Comparison of ENCODE assay signal across 1 cellular context in genomic region chr2:98455494-98455976, GRCh38.
TF ChIP-seq lines count a peak whose summit lies in the region.

No MANE protein-coding gene starts in this region.

TF ChIP-seq in GM12878, 131 proteins besides CTCF, POLR2A, EP300 and RAD21 (continued from another document):
- TF ChIP-seq BMI1 (IDR thresholded peaks at IDR 0.05; ENCODE audit: borderline replicate concordance) (no peak), FOXK2 (IDR thresholded peaks at IDR 0.05) (no peak), ZBED1 (IDR thresholded peaks at IDR 0.05; ENCODE audit: borderline replicate concordance) (peak; percentile 73; the same call in 1 of the 2 replicates), PAX5 (IDR thresholded peaks at IDR 0.05; ENCODE audit: borderline replicate concordance, low read depth, low read length) (no peak; the same call in 1 of the 2 replicates), NKRF (conservative IDR thresholded peaks at IDR 0.05) (no peak), IKZF1 (conservative IDR thresholded peaks at IDR 0.05) (peak; percentile 76), CEBPZ (IDR thresholded peaks at IDR 0.05; ENCODE audit: low read depth, low read length) (no peak), SRF (IDR thresholded peaks at IDR 0.05; ENCODE audit: low read depth in 2 of 2, low read length in 2 of 2) (no peak), EGR1 (IDR thresholded peaks at IDR 0.05; ENCODE audit: borderline replicate concordance in 1 of 2, low read depth in 2 of 2, low read length in 2 of 2) (no peak), DPF2 (IDR thresholded peaks at IDR 0.05) (0 out of 2 replicates have a peak, but pooled peaks have one; percentile 28), GABPA (IDR thresholded peaks at IDR 0.05; ENCODE audit: low read depth) (no peak), HDGF (IDR thresholded peaks at IDR 0.05) (no peak; the same call in 1 of the 2 replicates), TCF12 (IDR thresholded peaks at IDR 0.05; ENCODE audit: low read depth, low read length) (no peak), EED (IDR thresholded peaks at IDR 0.05; ENCODE audit: low read depth) (peak; percentile 73), PML (IDR thresholded peaks at IDR 0.05; ENCODE audit: low read length) (no peak), GATAD2B (conservative IDR thresholded peaks at IDR 0.05; ENCODE audit: low read depth) (no peak), WRNIP1 (IDR thresholded peaks at IDR 0.05; ENCODE audit: borderline replicate concordance, low read depth, low read length) (no peak), ZNF622 (IDR thresholded peaks at IDR 0.05) (no peak), KLF5 (IDR thresholded peaks at IDR 0.05; ENCODE audit: partially characterized antibody) (no peak), TARDBP (IDR thresholded peaks at IDR 0.05; ENCODE audit: borderline replicate concordance) (no peak), CHD1 (IDR thresholded peaks at IDR 0.05; ENCODE audit: low read depth, low read length) (no peak), CREM (IDR thresholded peaks at IDR 0.05; ENCODE audit: low read depth) (no peak), SMAD5 (IDR thresholded peaks at IDR 0.05; ENCODE audit: low read depth) (no peak), SP1 (IDR thresholded peaks at IDR 0.05; ENCODE audit: low read depth, low read length) (no peak), ESRRA (IDR thresholded peaks at IDR 0.05; ENCODE audit: low read length) (no peak), NBN (IDR thresholded peaks at IDR 0.05) (peak; percentile 69), MTA2 (IDR thresholded peaks at IDR 0.05; ENCODE audit: low read depth) (0 out of 2 replicates have a peak, but pooled peaks have one; percentile 51), NRF1 (conservative IDR thresholded peaks at IDR 0.05; ENCODE audit: low read depth, low read length) (no peak), SKIL (IDR thresholded peaks at IDR 0.05; ENCODE audit: low read depth, poor library complexity, severe bottlenecking) (peak; percentile 65), SIX5 (IDR thresholded peaks at IDR 0.05; ENCODE audit: low read depth, low read length, severe bottlenecking) (no peak), IRF4 (IDR thresholded peaks at IDR 0.05; ENCODE audit: low read depth, low read length) (0 out of 2 replicates have a peak, but pooled peaks have one; percentile 33), HSF1 (IDR thresholded peaks at IDR 0.05; ENCODE audit: low read depth, low read length) (no peak), ETV6 (conservative IDR thresholded peaks at IDR 0.05 in 1 of 2, IDR thresholded peaks at IDR 0.05 in 1 of 2; ENCODE audit: borderline replicate concordance in 1 of 2, low read depth in 1 of 2) (0 out of 4 replicates have a peak, but pooled peaks of 1 of the 2 experiments have one; percentile 12), NR2C1 (IDR thresholded peaks at IDR 0.05) (no peak), ZNF592 (IDR thresholded peaks at IDR 0.05) (no peak), ASH2L (IDR thresholded peaks at IDR 0.05; ENCODE audit: borderline replicate concordance, low read depth) (no peak), TBL1XR1 (IDR thresholded peaks at IDR 0.05; ENCODE audit: low read depth, low read length) (no peak), CHD2 (IDR thresholded peaks at IDR 0.05; ENCODE audit: borderline replicate concordance, low read depth, low read length) (no peak; the same call in 1 of the 2 replicates), BRCA1 (IDR thresholded peaks at IDR 0.05; ENCODE audit: low read depth, low read length) (no peak), SIN3A (IDR thresholded peaks at IDR 0.05; ENCODE audit: low read depth, low read length) (0 out of 2 replicates have a peak, but pooled peaks have one; percentile 35), RELB (IDR thresholded peaks at IDR 0.05; ENCODE audit: low read depth) (peak; percentile 60; the same call in 1 of the 2 replicates), ZNF207 (IDR thresholded peaks at IDR 0.05; ENCODE audit: borderline replicate concordance) (0 out of 2 replicates have a peak, but pooled peaks have one; percentile 30), CBX5 (IDR thresholded peaks at IDR 0.05; ENCODE audit: low read depth) (no peak), CHD4 (IDR thresholded peaks at IDR 0.05) (no peak), MLLT1 (IDR thresholded peaks at IDR 0.05) (0 out of 2 replicates have a peak, but pooled peaks have one; percentile 48)
TF ChIP-seq in GM12878: peak in this region for 22.
